In the genomic region with DNA sequence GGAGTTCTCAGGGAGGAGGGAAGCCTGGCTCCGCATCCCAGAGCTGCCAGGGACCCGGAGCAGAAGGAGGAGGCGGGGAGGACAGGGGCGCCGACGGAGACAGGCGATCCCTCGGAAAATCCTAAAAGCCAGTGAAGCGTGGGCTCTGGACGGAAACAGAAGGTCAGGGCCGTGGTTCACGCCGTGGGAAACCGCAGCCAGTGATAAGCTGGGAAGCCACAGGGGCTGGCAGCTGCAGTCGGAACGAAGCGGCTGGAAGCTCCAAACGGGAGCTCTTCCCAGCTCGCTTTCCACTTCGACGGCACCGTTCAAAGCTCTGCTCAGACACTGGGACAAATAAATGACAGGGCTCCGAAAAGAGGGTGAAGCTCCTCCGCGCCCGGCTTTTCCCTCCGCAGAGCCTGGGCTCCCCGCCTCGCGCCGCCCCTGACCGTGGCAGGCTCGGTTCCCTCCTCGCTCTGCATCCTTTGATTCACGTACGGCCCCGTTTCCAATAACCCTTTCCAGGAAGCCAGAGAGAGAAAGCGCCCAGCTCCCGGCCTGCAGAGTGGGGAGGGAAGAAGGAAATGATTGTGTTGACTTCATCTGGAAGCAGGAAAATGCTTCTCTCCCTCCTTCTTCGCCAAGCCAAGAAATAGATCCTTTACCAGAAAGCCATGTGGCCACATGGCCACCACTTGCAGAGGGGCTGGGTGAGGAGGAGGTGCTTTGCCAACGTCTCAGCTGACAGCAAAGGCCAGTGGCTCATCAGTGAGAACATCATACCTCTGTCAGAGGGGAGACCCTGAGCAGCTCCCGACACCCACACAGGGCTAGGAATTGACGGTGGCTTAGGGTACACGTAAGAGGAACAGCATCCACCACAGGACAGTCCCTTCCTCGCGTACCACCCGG, we compare ENCODE assay signal across 8 cellular contexts. TPM values are rescaled to one million over a fixed set of nuclear protein-coding genes. Genes with fewer than 3 reads are reported as not detected.
DNase-seq lines count a peak whose midpoint lies in the region; ATAC-seq and TF ChIP-seq lines count a peak whose summit lies in the region.

No MANE protein-coding gene starts in this region.

- no peak overlapping the region for H3K23ac ChIP-seq in mesenchymal stem cell (ENCODE audit: low read length in 2 of 2)

- no peaks in the 10 kb centered on the region for H3K36me3 ChIP-seq in mesenchymal stem cell (ENCODE audit: control insufficient read depth in 1 of 2, insufficient read depth in 2 of 2, low read depth in 1 of 2, low read length in 2 of 2)

- H3K36me3 Mint-ChIP-seq in type B pancreatic cell: no peaks in the 10 kb centered on the region

- H3K27ac Mint-ChIP-seq in type B pancreatic cell: no peak overlapping the region

- ATAC-seq in HG03039 (IDR thresholded peaks at IDR 0.05; ENCODE audit: unreplicated experiment): no peak

- no peaks in the 10 kb centered on the region for H3K9me3 Mint-ChIP-seq in type B pancreatic cell

- no peak overlapping the region for H4K91ac ChIP-seq in mesenchymal stem cell (ENCODE audit: low read length)

- H3K4me3 Mint-ChIP-seq in type B pancreatic cell: peak overlapping the region; percentile 80

- H3K4me2 ChIP-seq in mesenchymal stem cell (ENCODE audit: low read length, poor library complexity, severe bottlenecking): peak overlapping the region; percentile 79

- H3K27me3 ChIP-seq in mesenchymal stem cell (ENCODE audit: control insufficient read depth in 1 of 2, insufficient read depth in 1 of 2, low read length in 2 of 2): peaks cover 7 to 49% of the 10 kb centered on the region in 2 experiments

- H3K18ac ChIP-seq in mesenchymal stem cell (ENCODE audit: low read depth in 1 of 2, low read length in 2 of 2): peak overlapping the region in 1 of 2 experiments; percentile 48

- H4K8ac ChIP-seq in mesenchymal stem cell (ENCODE audit: low read length): no peak overlapping the region

- no peak overlapping the region for H2BK5ac ChIP-seq in mesenchymal stem cell (ENCODE audit: low read depth, low read length, poor library complexity, severe bottlenecking)

- H2BK12ac ChIP-seq in mesenchymal stem cell (ENCODE audit: low read length in 2 of 2): no peak overlapping the region

- WGBS in mesenchymal stem cell: 17% methylated on average over 40 of the region's 47 CpGs

- H2BK120ac ChIP-seq in mesenchymal stem cell (ENCODE audit: low read depth, low read length): no peak overlapping the region

- no peak overlapping the region for H2BK15ac ChIP-seq in mesenchymal stem cell (ENCODE audit: low read depth, poor library complexity, severe bottlenecking)

- no peaks in the 10 kb centered on the region for H3K79me1 ChIP-seq in mesenchymal stem cell (replicated peaks; ENCODE audit: low read length, poor library complexity, severe bottlenecking)

- H3K9ac ChIP-seq in mesenchymal stem cell (ENCODE audit: low read length): peak overlapping the region; percentile 27

- H2AFZ ChIP-seq in mesenchymal stem cell (ENCODE audit: low read depth, low read length): peak overlapping the region; percentile 72

- H3K27me3 Mint-ChIP-seq in type B pancreatic cell: peaks cover 53% of the 10 kb centered on the region

- H3K4me3 ChIP-seq in mesenchymal stem cell (ENCODE audit: insufficient read depth in 1 of 2, low read depth in 1 of 2, low read length in 2 of 2): peak overlapping the region; percentile 49 to 75

- no peaks in the 10 kb centered on the region for H3K9me3 ChIP-seq in mesenchymal stem cell (ENCODE audit: control insufficient read depth, low read length)

- no peak overlapping the region for H2AK5ac ChIP-seq in mesenchymal stem cell (ENCODE audit: low read length, severe bottlenecking)

- peaks cover 20% of the 10 kb centered on the region for H3K4me1 Mint-ChIP-seq in type B pancreatic cell (ENCODE audit: unreplicated experiment)

- H3K4me1 ChIP-seq in mesenchymal stem cell (ENCODE audit: control insufficient read depth, insufficient read depth, low read depth, low read length): peaks cover 5% of the 10 kb centered on the region

- peak; percentile 35 for DNase-seq in DMS53 treated with DMSO at 0.1 percent for 48 hours (lab: John Stamatoyannopoulos, UW; ENCODE audit: unreplicated experiment)
- peak; percentile 9 for DNase-seq in NCI-H226
- peak; percentile 52 for DNase-seq in dermis blood vessel endothelial cell
- peak; percentile 53 for DNase-seq in mesenchymal stem cell
- DNase-seq in type B pancreatic cell (ENCODE audit: extremely low spot score, unreplicated experiment): no peak
- no peak for DNase-seq in epidermal melanocyte (ENCODE audit: insufficient read length, low spot score)
- no peak for DNase-seq in RKO (ENCODE audit: low spot score)

- no peak overlapping the region for H3K4ac ChIP-seq in mesenchymal stem cell (ENCODE audit: low read depth in 1 of 2, low read length in 2 of 2)

- H3K14ac ChIP-seq in mesenchymal stem cell (ENCODE audit: low read length in 2 of 2): no peak overlapping the region

- TF ChIP-seq CTCF in type B pancreatic cell (conservative IDR thresholded peaks at IDR 0.05): no peak

- H3K27ac ChIP-seq in mesenchymal stem cell (ENCODE audit: low read length, poor library complexity, severe bottlenecking): no peak overlapping the region

RNA-seq across cellular contexts. Expression of gene ADRB1, which starts 57.4 kb away (rescaled TPM):
- 19.0 and 22.0 TPM in 2 replicates for total RNA-seq in dermis blood vessel endothelial cell
- 0.11 TPM for polyA plus RNA-seq in mesenchymal stem cell (2013, experiment 1 of 2)
- polyA plus RNA-seq in mesenchymal stem cell (2013, experiment 2 of 2): 0.18 TPM
- total RNA-seq in type B pancreatic cell (ENCODE audit: low replicate concordance): 1.4 and 2.0 TPM in 2 replicates

Comparison
In these comparisons a context has a peak if more than half of its experiments do, and no peak if none do; other contexts are left out.
1. DNase-seq: peak in DMS53 treated with DMSO at 0.1 percent for 48 hours (single experiment), NCI-H226 (single experiment), dermis blood vessel endothelial cell (single experiment) and mesenchymal stem cell (single experiment); none in type B pancreatic cell (single experiment), epidermal melanocyte (single experiment) and RKO (single experiment).